ENCODE assay signal across 15 cellular contexts in genomic region chr12:49036029-49036428, GRCh38. TPM values are rescaled to one million over a fixed set of nuclear protein-coding genes. Genes with fewer than 3 reads are reported as not detected.
A peak's percentile ranks its signal among the peaks of the same experiment; 100 is the strongest.
DNase-seq lines count a peak whose midpoint lies in the region; TF ChIP-seq lines count a peak whose summit lies in the region.
"Had no signal": no experiment of that assay in that cellular context is flagged by ENCODE, and none has a peak within 500 bp of the region (broad histone marks: within the 10 kb centered on the region; RNA-seq: fewer than 3 reads in every experiment).

No MANE protein-coding gene starts in this region.

- 82% methylated on average over 4 of the region's 4 CpGs for WGBS in mammary epithelial cell (ENCODE audit: low coverage, missing lambda C conversion rate)
- WGBS in stomach, 5 donors = 62 to 93% (median 79%) methylated on average over 4 of the region's 4 CpGs

- H3K4me3 Mint-ChIP-seq in MCF 10A (ENCODE audit: unreplicated experiment) (no peak overlapping the region), immature natural killer cell (no peak overlapping the region)
- H3K4me3 Mint-ChIP-seq: GM23338 had no signal

- H3K79me2 ChIP-seq in mammary epithelial cell (ENCODE audit: insufficient read depth, low read length) = peaks cover 9% of the 10 kb centered on the region

- H3K27me3 ChIP-seq in mammary epithelial cell (ENCODE audit: insufficient read depth, low read length) (no peaks in the 10 kb centered on the region), stomach (no peaks in the 10 kb centered on the region), tibial artery (no peaks in the 10 kb centered on the region)
- H3K27me3 ChIP-seq: BLaER1 had no signal

- no peak for TF ChIP-seq CTCF in MCF 10A (IDR thresholded peaks at IDR 0.05; ENCODE audit: unreplicated experiment)
- TF ChIP-seq CTCF in mammary epithelial cell (conservative IDR thresholded peaks at IDR 0.05 in 1 of 2, IDR thresholded peaks at IDR 0.05 in 1 of 2; ENCODE audit: extremely low read depth in 1 of 2, insufficient read depth in 1 of 2, low read depth in 1 of 2, low read length in 2 of 2) = no peak
- TF ChIP-seq CTCF in stomach (IDR thresholded peaks at IDR 0.05) = no peak
- TF ChIP-seq CTCF in tibial artery (IDR thresholded peaks at IDR 0.05) = no peak

- H3K9me3 ChIP-seq in mammary epithelial cell (replicated peaks; ENCODE audit: insufficient read depth, low read length) (no peaks in the 10 kb centered on the region), stomach (no peaks in the 10 kb centered on the region), tibial artery (no peaks in the 10 kb centered on the region)
- H3K9me3 ChIP-seq: BLaER1 had no signal

- no peaks in the 10 kb centered on the region for H4K20me1 ChIP-seq in mammary epithelial cell (ENCODE audit: insufficient read depth, low read length)

- H3K9me3 Mint-ChIP-seq in MCF 10A (ENCODE audit: unreplicated experiment) = no peaks in the 10 kb centered on the region
- no peaks in the 10 kb centered on the region for H3K9me3 Mint-ChIP-seq in immature natural killer cell
- H3K9me3 Mint-ChIP-seq: GM23338 had no signal

- peak overlapping the region; percentile 46 for H3K27ac Mint-ChIP-seq in MCF 10A (ENCODE audit: low read depth, unreplicated experiment)
- H3K27ac Mint-ChIP-seq in immature natural killer cell = peak overlapping the region in 4 of 6 donors; percentile 38 to 77 (median 70)
- H3K27ac Mint-ChIP-seq: GM23338 had no signal

- CTCF ChIA-PET in MCF 10A (lab: Yijun Ruan, JAX) (interaction anchor here (0.9 to 2.4 kb wide), 4 partner anchors 9 to 52 kb away, joined by 3 to 8 read pairs (median 4); partner anchors contain the start of gene PRKAG1), mammary epithelial cell (lab: Charles Lee; ENCODE audit: low non-redundant PET) (no interaction called here)

- no peak for TF ChIP-seq EP300 in stomach (IDR thresholded peaks at IDR 0.05)

- DNase-seq in MCF 10A (ENCODE audit: unreplicated experiment) (no peak), mammary epithelial cell (no peak), immature natural killer cell (no peak), stomach (no peak), tibial artery (no peak)
- no peak for DNase-seq in stimulated activated naive CD4-positive, alpha-beta T cell (lab: John Stamatoyannopoulos, UW)
- DNase-seq: 8988T, AML-193, DMS79, H7 had no signal

- H3K27me3 Mint-ChIP-seq in MCF 10A (ENCODE audit: insufficient read depth, unreplicated experiment) = no peaks in the 10 kb centered on the region
- peaks cover 0 to 4% (median 0%) of the 10 kb centered on the region in 3 donors for H3K27me3 Mint-ChIP-seq in immature natural killer cell (ENCODE audit: low read depth in 3 of 3)

- no peak for TF ChIP-seq POLR2A in stomach (IDR thresholded peaks at IDR 0.05)

- H3K27ac ChIP-seq in mammary epithelial cell (ENCODE audit: insufficient read depth, low read depth, low read length) = no peak overlapping the region
- no peak overlapping the region for H3K27ac ChIP-seq in stomach
- no peak overlapping the region for H3K27ac ChIP-seq in tibial artery
- H3K27ac ChIP-seq: BLaER1 had no signal

- no peak overlapping the region for H3K4me3 ChIP-seq in mammary epithelial cell (replicated peaks in 1 of 3; ENCODE audit: insufficient read depth in 1 of 3, low read depth in 2 of 3, low read length in 3 of 3)
- no peak overlapping the region for H3K4me3 ChIP-seq in stomach
- H3K4me3 ChIP-seq in tibial artery = no peak overlapping the region
- H3K4me3 ChIP-seq: BLaER1, GM12878, GM23338 had no signal

- dilution Hi-C loops in mammary epithelial cell (cut with HindIII; ENCODE audit: low sequenced_read_pairs) = no loop called here

- H3K9ac ChIP-seq in mammary epithelial cell (ENCODE audit: insufficient read depth, low read length) = no peak overlapping the region
- H3K9ac ChIP-seq: BLaER1 had no signal

- peaks cover 60% of the 10 kb centered on the region for H3K36me3 Mint-ChIP-seq in MCF 10A (ENCODE audit: insufficient read depth, unreplicated experiment)
- H3K36me3 Mint-ChIP-seq in immature natural killer cell = peaks cover 4 to 22% (median 12%) of the 10 kb centered on the region in 3 donors

- no peak overlapping the region for H2AFZ ChIP-seq in mammary epithelial cell (ENCODE audit: low read depth, low read length)
- H2AFZ ChIP-seq: GM23338 had no signal

- H3K36me3 ChIP-seq in mammary epithelial cell (ENCODE audit: insufficient read depth, low read length) (peaks cover 38% of the 10 kb centered on the region), stomach (peaks cover 95 to 100% (median 98%) of the 10 kb centered on the region in 4 donors), tibial artery (peaks cover 67 to 96% (median 92%) of the 10 kb centered on the region in 3 donors)

- BruUV-seq in MCF 10A (replicated peaks; lab: Mats Ljungman, UMichigan) (no TSS peak), mammary epithelial cell (replicated peaks; lab: Mats Ljungman, UMichigan) (no TSS peak)

- no peak overlapping the region for H3K4me2 ChIP-seq in mammary epithelial cell (ENCODE audit: insufficient read depth, low read depth, low read length)
- H3K4me2 ChIP-seq: BLaER1, GM23338 had no signal

- POLR2A ChIA-PET in MCF 10A (lab: Yijun Ruan, JAX) = no interaction called here

- H3K4me1 ChIP-seq in mammary epithelial cell (ENCODE audit: insufficient read depth, low read length) = no peaks in the 10 kb centered on the region
- H3K4me1 ChIP-seq in stomach = no peaks in the 10 kb centered on the region
- H3K4me1 ChIP-seq in tibial artery = no peaks in the 10 kb centered on the region
- H3K4me1 ChIP-seq: BLaER1 had no signal

- H3K4me1 Mint-ChIP-seq in MCF 10A (ENCODE audit: insufficient read depth, unreplicated experiment) = no peaks in the 10 kb centered on the region
- peaks cover 0 to under 1% of the 10 kb centered on the region in 2 donors for H3K4me1 Mint-ChIP-seq in immature natural killer cell
- H3K4me1 Mint-ChIP-seq: GM23338 had no signal

- in situ Hi-C loops in mammary epithelial cell (cut with MboI; ENCODE audit: low sequenced_read_pairs in 2 of 2) = no loop called here

- intact Hi-C loops in MCF 10A (cut with micrococcal nuclease) = no loop called here
- intact Hi-C loops in mammary epithelial cell (cut with micrococcal nuclease) = no loop called here
- intact Hi-C loops in stomach (cut with DNase I; ENCODE audit: low total_unique reads) = no loop called here
- intact Hi-C loops in tibial artery (cut with DNase I; ENCODE audit: low total_unique reads) = no loop called here

RNA-seq across cellular contexts. Expression of gene PRKAG1, which starts 17.5 kb away (rescaled TPM):
- total RNA-seq in MCF 10A (2022) = 80.3 and 84.6 TPM in 2 replicates
- 10 to 100 TPM; 56.7 to 84.8 TPM for total RNA-seq in mammary epithelial cell
- 89.0 TPM for polyA plus RNA-seq in mammary epithelial cell
- 73.9 TPM for polyA minus RNA-seq in mammary epithelial cell
- polyA plus RNA-seq in immature natural killer cell = 10 to 100 TPM; 58.5 to 75.3 (median 69.1) TPM
- total RNA-seq in stomach = 10 to 100 TPM in 4 of 5 donors, 1 to 10 TPM in 1; 5.8 to 68.7 (median 36.9) TPM
- 10 to 100 TPM; 42.6 to 61.7 (median 48.7) TPM for polyA plus RNA-seq in stomach

RNA-seq across cellular contexts. Expression of gene KMT2D, which starts 24.6 kb away (rescaled TPM):
- total RNA-seq in MCF 10A (2022) (76.9 and 92.5 TPM in 2 replicates), mammary epithelial cell (10 to 100 TPM; 30.7 to 78.0 TPM), stomach (100 to 1,000 TPM in 3 of 5 donors, 10 to 100 TPM in 2; 65.4 to 220 (median 110) TPM)
- polyA plus RNA-seq in mammary epithelial cell (8.0 TPM), immature natural killer cell (10 to 100 TPM in 1 of 3 donors, 1 to 10 TPM in 2; 1.1 to 29.6 (median 3.8) TPM), stomach (10 to 100 TPM in 1 of 3 donors, 1 to 10 TPM in 2; 3.2 to 17.2 (median 7.4) TPM)
- 90.4 TPM for polyA minus RNA-seq in mammary epithelial cell

RNA-seq across cellular contexts. Expression of gene RHEBL1, which starts 33.8 kb away (rescaled TPM):
- total RNA-seq in MCF 10A (2022) = 0.35 and 0.93 TPM in 2 replicates
- total RNA-seq in mammary epithelial cell = 1 to 10 TPM; 1.0 to 2.3 TPM
- polyA plus RNA-seq in mammary epithelial cell = 1.9 TPM
- not detected for polyA minus RNA-seq in mammary epithelial cell
- polyA plus RNA-seq in immature natural killer cell = 10 to 100 TPM; 11.0 to 22.5 (median 16.5) TPM
- not detected for total RNA-seq in stomach
- polyA plus RNA-seq in stomach = 1 to 10 TPM in 1 of 3 donors, under 1 TPM in 1, not detected in 1; 0.75 to 1.0 TPM

RNA-seq across cellular contexts. Expression of gene DDN, which starts 36.9 kb away (rescaled TPM):
- total RNA-seq in MCF 10A (2022) (0.28 and 0.47 TPM in 2 replicates), mammary epithelial cell (under 1 TPM; 0.33 to 0.52 TPM), stomach (under 1 TPM in 1 of 5 donors, not detected in 4; 0.18 TPM)
- polyA plus RNA-seq in mammary epithelial cell (0.09 TPM), immature natural killer cell (not detected), stomach (under 1 TPM; 0.08 to 0.31 (median 0.19) TPM)
- polyA minus RNA-seq in mammary epithelial cell = not detected
- polyA plus RNA-seq: GM23338 had no signal

RNA-seq across cellular contexts. Expression of gene WNT1, which starts 57.9 kb away (rescaled TPM):
- total RNA-seq in MCF 10A (2022) = not detected in 2 replicates
- not detected for total RNA-seq in mammary epithelial cell
- polyA plus RNA-seq in mammary epithelial cell = not detected
- not detected for polyA minus RNA-seq in mammary epithelial cell
- 1 to 10 TPM in 1 of 3 donors, under 1 TPM in 1, not detected in 1; 0.86 to 1.2 TPM for polyA plus RNA-seq in immature natural killer cell
- not detected for total RNA-seq in stomach
- polyA plus RNA-seq in stomach = not detected
- total RNA-seq: G401, GM12878, GM23338, H7, HT1080 had no signal
- polyA plus RNA-seq: GM12878, GM23338 had no signal
